6 cellular contexts compared by ENCODE assay signal in genomic region chr19:43595605-43595998, GRCh38. TPM values are rescaled to one million over a fixed set of nuclear protein-coding genes. Genes with fewer than 3 reads are reported as not detected.
A peak's percentile ranks its signal among the peaks of the same experiment; 100 is the strongest.
DNase-seq lines count a peak whose midpoint lies in the region; ATAC-seq, FAIRE-seq and TF ChIP-seq lines count a peak whose summit lies in the region.

No MANE protein-coding gene starts in this region.

- H3K9me3 Mint-ChIP-seq in neural crest cell, result no peaks in the 10 kb centered on the region

- no peak for TF ChIP-seq EP300 in A549 (IDR thresholded peaks at IDR 0.05)

- POLR2A ChIA-PET in A549 (lab: Yijun Ruan, JAX), result interaction anchor here (0.7 to 2.5 kb wide), 6 partner anchors 9 to 92 kb away, joined by 3 to 21 read pairs (median 7); partner anchors contain the start of genes PHLDB3, PINLYP, XRCC1 and ZNF575

- no peak for TF ChIP-seq POLR2A in A549 (IDR thresholded peaks at IDR 0.05; ENCODE audit: low read length)

- H3K4me3 ChIP-seq in A549, result peak overlapping the region; percentile 66
- H3K4me3 ChIP-seq in brain microvascular endothelial cell (ENCODE audit: low read depth, low read length), result peak overlapping the region; percentile 78

- ATAC-seq in A549, result peak in 1 of 2 experiments; percentile 56; a peak in 3 of 6 replicates
- ATAC-seq in HG02943 (IDR thresholded peaks at IDR 0.05; ENCODE audit: low read depth, unreplicated experiment), result peak; percentile 9

- H3K27me3 ChIP-seq in brain microvascular endothelial cell (replicated peaks), result no peaks in the 10 kb centered on the region

- peaks cover 19% of the 10 kb centered on the region for H3K4me1 ChIP-seq in A549

- no peak for TF ChIP-seq RAD21 in A549 (conservative IDR thresholded peaks at IDR 0.05 in 1 of 2, IDR thresholded peaks at IDR 0.05 in 1 of 2)

- in situ Hi-C loops in brain microvascular endothelial cell (cut with HindIII; ENCODE audit: low pct_ligation_motif_present, low sequenced_read_pairs), result no loop called here

- H3K4me1 Mint-ChIP-seq in neural crest cell, result peaks cover 39% of the 10 kb centered on the region

- no peak for FAIRE-seq in A549 (lab: Jason Lieb, UNC)

- DNase-seq in A549 (ENCODE audit: low read depth in 1 of 2, low spot score in 1 of 2) (no peak), brain microvascular endothelial cell (no peak), neural crest cell (ENCODE audit: low read depth, low spot score) (no peak), amniotic stem cell (lab: John Stamatoyannopoulos, UW) (no peak), DMS153 treated with DMSO at 0.1 percent for 48 hours (lab: John Stamatoyannopoulos, UW; ENCODE audit: unreplicated experiment) (no peak)

- 2% methylated on average over 18 of the region's 18 CpGs for WGBS in A549 (ENCODE audit: missing lambda C conversion rate)

- H3K9me3 ChIP-seq in A549, result no peaks in the 10 kb centered on the region

- CTCF ChIA-PET in A549 (lab: Yijun Ruan, JAX), result interaction anchor here (0.8 to 4.6 kb wide), 22 partner anchors 9 to 492 kb away, joined by 3 to 51 read pairs (median 6); partner anchors contain the start of genes PINLYP, XRCC1 and ZNF575

- no peak for TF ChIP-seq CTCF in A549 (IDR thresholded peaks at IDR 0.05)
- TF ChIP-seq CTCF in brain microvascular endothelial cell (IDR thresholded peaks at IDR 0.05; ENCODE audit: low read depth, low read length, missing control alignments), result no peak
- no peak for TF ChIP-seq CTCF in neural crest cell (conservative IDR thresholded peaks at IDR 0.05)

- H3K4me2 ChIP-seq in A549, result peak overlapping the region; percentile 96

- peak overlapping the region; percentile 99 for H3K4me3 Mint-ChIP-seq in neural crest cell

- H3K36me3 ChIP-seq in brain microvascular endothelial cell (replicated peaks), result peaks cover 29% of the 10 kb centered on the region

- H3K27ac Mint-ChIP-seq in neural crest cell (ENCODE audit: unreplicated experiment), result peak overlapping the region; percentile 99

- H3K27me3 Mint-ChIP-seq in neural crest cell (ENCODE audit: low read depth), result peaks cover 7% of the 10 kb centered on the region

- peaks cover 7% of the 10 kb centered on the region for H3K36me3 Mint-ChIP-seq in neural crest cell (ENCODE audit: low read depth)

- H3K27ac ChIP-seq in A549, result peak overlapping the region; percentile 79 to 87
- peak overlapping the region; percentile 100 for H3K27ac ChIP-seq in brain microvascular endothelial cell

TF ChIP-seq in A549, 52 proteins besides CTCF, POLR2A, EP300 and RAD21 (continues in another document):
- TF ChIP-seq EHF (CRISPR knock-in tag; IDR thresholded peaks at IDR 0.05) (no peak), ZC3H11A (IDR thresholded peaks at IDR 0.05) (no peak), KDM1A (IDR thresholded peaks at IDR 0.05; ENCODE audit: low read depth) (no peak), GATA3 (IDR thresholded peaks at IDR 0.05; ENCODE audit: borderline replicate concordance) (no peak), CHD2 (IDR thresholded peaks at IDR 0.05; ENCODE audit: low read length, partially characterized antibody) (no peak), MAX (IDR thresholded peaks at IDR 0.05) (no peak), TP53 (CRISPR knock-in tag; IDR thresholded peaks at IDR 0.05) (0 out of 2 replicates have a peak, but pooled peaks have one; percentile 30), TFCP2L1 (CRISPR knock-in tag; IDR thresholded peaks at IDR 0.05) (no peak), RNF2 (IDR thresholded peaks at IDR 0.05; ENCODE audit: borderline replicate concordance, low read depth) (no peak), RCOR1 (IDR thresholded peaks at IDR 0.05; ENCODE audit: low read depth, low read length) (no peak), JUN (IDR thresholded peaks at IDR 0.05) (no peak), PBX3 (IDR thresholded peaks at IDR 0.05) (no peak)
- TF ChIP-seq, protein P1, sequence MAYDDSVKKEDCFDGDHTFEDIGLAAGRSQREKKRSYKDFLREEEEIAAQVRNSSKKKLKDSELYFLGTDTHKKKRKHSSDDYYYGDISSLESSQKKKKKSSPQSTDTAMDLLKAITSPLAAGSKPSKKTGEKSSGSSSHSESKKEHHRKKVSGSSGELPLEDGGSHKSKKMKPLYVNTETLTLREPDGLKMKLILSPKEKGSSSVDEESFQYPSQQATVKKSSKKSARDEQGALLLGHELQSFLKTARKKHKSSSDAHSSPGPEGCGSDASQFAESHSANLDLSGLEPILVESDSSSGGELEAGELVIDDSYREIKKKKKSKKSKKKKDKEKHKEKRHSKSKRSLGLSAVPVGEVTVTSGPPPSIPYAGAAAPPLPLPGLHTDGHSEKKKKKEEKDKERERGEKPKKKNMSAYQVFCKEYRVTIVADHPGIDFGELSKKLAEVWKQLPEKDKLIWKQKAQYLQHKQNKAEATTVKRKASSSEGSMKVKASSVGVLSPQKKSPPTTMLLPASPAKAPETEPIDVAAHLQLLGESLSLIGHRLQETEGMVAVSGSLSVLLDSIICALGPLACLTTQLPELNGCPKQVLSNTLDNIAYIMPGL (CRISPR knock-in tag; IDR thresholded peaks at IDR 0.05; ENCODE audit: borderline replicate concordance), result no peak
- TF ChIP-seq, protein P2, sequence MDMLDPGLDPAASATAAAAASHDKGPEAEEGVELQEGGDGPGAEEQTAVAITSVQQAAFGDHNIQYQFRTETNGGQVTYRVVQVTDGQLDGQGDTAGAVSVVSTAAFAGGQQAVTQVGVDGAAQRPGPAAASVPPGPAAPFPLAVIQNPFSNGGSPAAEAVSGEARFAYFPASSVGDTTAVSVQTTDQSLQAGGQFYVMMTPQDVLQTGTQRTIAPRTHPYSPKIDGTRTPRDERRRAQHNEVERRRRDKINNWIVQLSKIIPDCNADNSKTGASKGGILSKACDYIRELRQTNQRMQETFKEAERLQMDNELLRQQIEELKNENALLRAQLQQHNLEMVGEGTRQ (IDR thresholded peaks at IDR 0.05), result no peak
- TF ChIP-seq, protein P3, sequence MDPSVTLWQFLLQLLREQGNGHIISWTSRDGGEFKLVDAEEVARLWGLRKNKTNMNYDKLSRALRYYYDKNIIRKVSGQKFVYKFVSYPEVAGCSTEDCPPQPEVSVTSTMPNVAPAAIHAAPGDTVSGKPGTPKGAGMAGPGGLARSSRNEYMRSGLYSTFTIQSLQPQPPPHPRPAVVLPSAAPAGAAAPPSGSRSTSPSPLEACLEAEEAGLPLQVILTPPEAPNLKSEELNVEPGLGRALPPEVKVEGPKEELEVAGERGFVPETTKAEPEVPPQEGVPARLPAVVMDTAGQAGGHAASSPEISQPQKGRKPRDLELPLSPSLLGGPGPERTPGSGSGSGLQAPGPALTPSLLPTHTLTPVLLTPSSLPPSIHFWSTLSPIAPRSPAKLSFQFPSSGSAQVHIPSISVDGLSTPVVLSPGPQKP (IDR thresholded peaks at IDR 0.05; ENCODE audit: low read depth, low read length), result no peak

RNA-seq across cellular contexts. Expression of gene IRGQ, which starts 0.3 kb away (rescaled TPM):
- 10.0 and 14.2 TPM in 2 replicates for polyA plus RNA-seq in A549 (2011; rRNA removed)
- polyA plus RNA-seq in A549 (2012; cell fraction: cytosol; rRNA removed), result 5.3 and 6.6 TPM in 2 replicates
- polyA plus RNA-seq in A549 (2012; cell fraction: nucleus; rRNA removed), result 13.6 and 18.6 TPM in 2 replicates
- polyA plus RNA-seq in A549 (2017; fragmentation: RNase III; extraction: RNeasy Plus Mini Kit Qiagen cat#74134 plus additional on column Dnase treatment), result 6.3 to 6.5 TPM (median 6.4 TPM) in 3 replicates
- polyA minus RNA-seq in A549 (2011; rRNA and poly(A)+ RNA removed), result 12.8 and 12.9 TPM in 2 replicates
- 52.9 and 53.5 TPM in 2 replicates for total RNA-seq in neural crest cell

RNA-seq across cellular contexts. Expression of gene ZNF576, which starts 0.8 kb away (rescaled TPM):
- 10.6 and 11.2 TPM in 2 replicates for polyA plus RNA-seq in A549 (2011; rRNA removed)
- polyA plus RNA-seq in A549 (2012; cell fraction: cytosol; rRNA removed), result 25.9 and 31.3 TPM in 2 replicates
- polyA plus RNA-seq in A549 (2012; cell fraction: nucleus; rRNA removed), result 22.2 and 26.9 TPM in 2 replicates
- polyA plus RNA-seq in A549 (2017; fragmentation: RNase III; extraction: RNeasy Plus Mini Kit Qiagen cat#74134 plus additional on column Dnase treatment), result 15.4 to 16.8 TPM (median 16.5 TPM) in 3 replicates
- polyA minus RNA-seq in A549 (2011; rRNA and poly(A)+ RNA removed), result 5.9 and 10.2 TPM in 2 replicates
- 18.3 and 19.7 TPM in 2 replicates for total RNA-seq in neural crest cell

RNA-seq across cellular contexts. Expression of gene SRRM5, which starts 16.3 kb away (rescaled TPM):
- 0.41 and 0.47 TPM in 2 replicates for polyA plus RNA-seq in A549 (2011; rRNA removed)
- 0.31 and 0.37 TPM in 2 replicates for polyA plus RNA-seq in A549 (2012; cell fraction: cytosol; rRNA removed)
- 1.4 and 1.6 TPM in 2 replicates for polyA plus RNA-seq in A549 (2012; cell fraction: nucleus; rRNA removed)
- polyA plus RNA-seq in A549 (2017; fragmentation: RNase III; extraction: RNeasy Plus Mini Kit Qiagen cat#74134 plus additional on column Dnase treatment), result 0.44 to 0.55 TPM (median 0.50 TPM) in 3 replicates
- 0.24 and 0.37 TPM in 2 replicates for polyA minus RNA-seq in A549 (2011; rRNA and poly(A)+ RNA removed)
- 0.41 and 0.51 TPM in 2 replicates for total RNA-seq in neural crest cell

RNA-seq across cellular contexts. Expression of gene PINLYP, which starts 20.0 kb away (rescaled TPM):
- polyA plus RNA-seq in A549 (2011; rRNA removed) (0.12 TPM in 1 of 2 replicates, not detected in the other), A549 (2017; fragmentation: RNase III; extraction: RNeasy Plus Mini Kit Qiagen cat#74134 plus additional on column Dnase treatment) (0.27 to 0.37 TPM (median 0.28 TPM) in 3 replicates)
- polyA plus RNA-seq in A549 (2012; cell fraction: cytosol; rRNA removed), result 0.13 and 0.26 TPM in 2 replicates
- 0.32 and 0.47 TPM in 2 replicates for polyA plus RNA-seq in A549 (2012; cell fraction: nucleus; rRNA removed)
- polyA minus RNA-seq in A549 (2011; rRNA and poly(A)+ RNA removed), result not detected in 2 replicates
- 9.5 and 11.7 TPM in 2 replicates for total RNA-seq in neural crest cell

RNA-seq across cellular contexts. Expression of gene XRCC1, which starts 20.3 kb away (rescaled TPM):
- polyA plus RNA-seq in A549 (2011; rRNA removed) (31.9 and 32.0 TPM in 2 replicates), A549 (2017; fragmentation: RNase III; extraction: RNeasy Plus Mini Kit Qiagen cat#74134 plus additional on column Dnase treatment) (55.1 to 62.3 TPM (median 55.2 TPM) in 3 replicates)
- polyA plus RNA-seq in A549 (2012; cell fraction: cytosol; rRNA removed), result 49.4 and 52.2 TPM in 2 replicates
- polyA plus RNA-seq in A549 (2012; cell fraction: nucleus; rRNA removed), result 47.2 and 52.6 TPM in 2 replicates
- polyA minus RNA-seq in A549 (2011; rRNA and poly(A)+ RNA removed), result 33.6 and 35.3 TPM in 2 replicates
- total RNA-seq in neural crest cell, result 79.4 and 82.0 TPM in 2 replicates
